6 cellular contexts compared by ENCODE assay signal in genomic region chr1:6198646-6199297, GRCh38. TPM values are rescaled to one million over a fixed set of nuclear protein-coding genes. Genes with fewer than 3 reads are reported as not detected.
DNase-seq lines count a peak whose midpoint lies in the region; ATAC-seq, FAIRE-seq and TF ChIP-seq lines count a peak whose summit lies in the region.

No MANE protein-coding gene starts in this region.

- peak overlapping the region; percentile 91 for H3K4me2 ChIP-seq in HepG2 (ENCODE audit: low read depth, low read length)

- H3K27me3 ChIP-seq in HAP-1 (ENCODE audit: low read depth): no peaks in the 10 kb centered on the region
- H3K27me3 ChIP-seq in HepG2 (ENCODE audit: control insufficient read depth in 1 of 2, insufficient read depth in 2 of 2, low read length in 2 of 2): no peaks in the 10 kb centered on the region

- peaks cover 31% of the 10 kb centered on the region for H3K36me3 Mint-ChIP-seq in activated CD4-positive, alpha-beta memory T cell treated with anti-CD3 and anti-CD28 coated beads, Interleukin-2, amount 10 ng/mL, durations not matched to agents 7 days and 5 days (ENCODE audit: low read depth)

- BruUV-seq in HepG2 (replicated peaks; lab: Mats Ljungman, UMichigan): TSS peak; percentile 68

- POLR2A ChIA-PET in activated CD4-positive, alpha-beta memory T cell treated with anti-CD3 and anti-CD28 coated beads, Interleukin-2, amount 10 ng/mL, durations not matched to agents 7 days and 5 days (lab: Charles Lee): interaction anchor here (0.6 to 2.4 kb wide), 12 partner anchors 8 to 206 kb away, joined by 3 to 7 read pairs (median 4); partner anchors contain the start of genes ACOT7, ICMT and NPHP4
- POLR2A ChIA-PET in HepG2 (lab: Yijun Ruan, JAX): interaction anchor here (0.6 to 2.6 kb wide), 4 partner anchors 8 to 184 kb away, joined by 3 to 6 read pairs (median 4); no protein-coding TSS in a partner anchor

- intact Hi-C loops in HepG2 (cut with micrococcal nuclease; ENCODE audit: unreplicated experiment): no loop called here

- H3K79me2 ChIP-seq in HepG2 (ENCODE audit: insufficient read depth, low read length): peaks cover 47% of the 10 kb centered on the region

- H3K9ac ChIP-seq in HepG2 (ENCODE audit: insufficient read depth, low read depth, low read length): peak overlapping the region; percentile 99

- no peaks in the 10 kb centered on the region for H3K9me3 Mint-ChIP-seq in activated CD4-positive, alpha-beta memory T cell treated with anti-CD3 and anti-CD28 coated beads, Interleukin-2, amount 10 ng/mL, durations not matched to agents 7 days and 5 days

- TF ChIP-seq CTCF in AG09309 (IDR thresholded peaks at IDR 0.05; ENCODE audit: control insufficient read depth, insufficient read depth, low read depth, low read length, missing control alignments) (no peak), HepG2 (CRISPR knock-in tag; IDR thresholded peaks at IDR 0.05) (no peak)

- TF ChIP-seq EP300 in HepG2 (IDR thresholded peaks at IDR 0.05; ENCODE audit: low read depth in 2 of 2, low read length in 2 of 2) (no peak), HepG2 (CRISPR knock-in tag; IDR thresholded peaks at IDR 0.05; ENCODE audit: borderline replicate concordance) (no peak)

- no peaks in the 10 kb centered on the region for H3K27me3 Mint-ChIP-seq in activated CD4-positive, alpha-beta memory T cell treated with anti-CD3 and anti-CD28 coated beads, Interleukin-2, amount 10 ng/mL, durations not matched to agents 7 days and 5 days

- H3K4me1 ChIP-seq in HAP-1 (peaks cover 6% of the 10 kb centered on the region; the same call in 1 of the 2 replicates), HepG2 (ENCODE audit: insufficient read depth, low read length) (peaks cover 48% of the 10 kb centered on the region)

- H3K4me3 ChIP-seq in AG09309 (ENCODE audit: control insufficient read depth, low read depth, low read length) (peak overlapping the region; percentile 91), HAP-1 (peak overlapping the region; percentile 94), HepG2 (replicated peaks in 1 of 3; ENCODE audit: insufficient read depth in 1 of 3, low read depth in 2 of 3, low read length in 3 of 3) (peak overlapping the region; percentile 93 to 97 (median 94))

- no peak for TF ChIP-seq RAD21 in HepG2 (CRISPR knock-in tag; IDR thresholded peaks at IDR 0.05)

- peaks cover 18% of the 10 kb centered on the region for H4K20me1 ChIP-seq in HepG2 (ENCODE audit: insufficient read depth, low read length)

- ATAC-seq in HepG2 (peak; percentile 47), HG03196 (IDR thresholded peaks at IDR 0.05; ENCODE audit: unreplicated experiment) (no peak)

- DNase-seq in AG09309 (ENCODE audit: low read depth): no peak
- DNase-seq in HAP-1 (ENCODE audit: low spot score in 2 of 2): peak in 1 of 2 experiments; percentile 36
- peak; percentile 44 for DNase-seq in activated CD4-positive, alpha-beta memory T cell treated with anti-CD3 and anti-CD28 coated beads, Interleukin-2, amount 10 ng/mL, durations not matched to agents 7 days and 5 days
- no peak for DNase-seq in HepG2 (ENCODE audit: low spot score)
- no peak for DNase-seq in NCI-H2081 treated with DMSO at 0.1 percent for 48 hours (lab: John Stamatoyannopoulos, UW)

- FAIRE-seq in HepG2 (lab: Jason Lieb, UNC): no peak

- H2AFZ ChIP-seq in HepG2 (ENCODE audit: low read length): no peak overlapping the region

- H3K4me3 Mint-ChIP-seq in activated CD4-positive, alpha-beta memory T cell treated with anti-CD3 and anti-CD28 coated beads, Interleukin-2, amount 10 ng/mL, durations not matched to agents 7 days and 5 days: peak overlapping the region; percentile 81

- H3K27ac Mint-ChIP-seq in activated CD4-positive, alpha-beta memory T cell treated with anti-CD3 and anti-CD28 coated beads, Interleukin-2, amount 10 ng/mL, durations not matched to agents 7 days and 5 days: peak overlapping the region; percentile 37

- CTCF ChIA-PET in activated CD4-positive, alpha-beta memory T cell treated with anti-CD3 and anti-CD28 coated beads, Interleukin-2, amount 10 ng/mL, durations not matched to agents 7 days and 5 days (lab: Charles Lee): interaction anchor here (1.1 to 1.8 kb wide), 7 partner anchors 9 to 46 kb away, joined by 3 to 9 read pairs (median 4); no protein-coding TSS in a partner anchor
- CTCF ChIA-PET in HepG2 (lab: Yijun Ruan, JAX; ENCODE audit: low intra/inter-chr PET ratio, low total read pairs): no interaction called here

- peak overlapping the region; percentile 82 for H3K27ac ChIP-seq in HepG2 (ENCODE audit: extremely low read length, insufficient read depth, low read length)

- H3K4me1 Mint-ChIP-seq in activated CD4-positive, alpha-beta memory T cell treated with anti-CD3 and anti-CD28 coated beads, Interleukin-2, amount 10 ng/mL, durations not matched to agents 7 days and 5 days: peaks cover 43% of the 10 kb centered on the region

- H3K36me3 ChIP-seq in HAP-1 (replicated peaks): peaks cover 46% of the 10 kb centered on the region
- H3K36me3 ChIP-seq in HepG2 (replicated peaks in 1 of 2; ENCODE audit: control insufficient read depth in 1 of 2, insufficient read depth in 2 of 2, low read length in 2 of 2): peaks cover 11 to 30% of the 10 kb centered on the region in 2 experiments

- WGBS in HepG2 (ENCODE audit: low lambda C conversion rate): 0% methylated on average over 23 of the region's 31 CpGs

- no peaks in the 10 kb centered on the region for H3K9me3 ChIP-seq in HAP-1
- H3K9me3 ChIP-seq in HepG2 (ENCODE audit: low read length): no peaks in the 10 kb centered on the region

- no peak; a peak in 1 of 4 replicates for TF ChIP-seq POLR2A in HepG2 (IDR thresholded peaks at IDR 0.05; ENCODE audit: insufficient read depth in 1 of 2, low read depth in 2 of 2, low read length in 2 of 2)

- in situ Hi-C loops in HAP-1 (cut with MboI; ENCODE audit: low sequenced_read_pairs): no loop called here
- in situ Hi-C loops in HepG2 (cut with HindIII; ENCODE audit: extremely low pct_ligation_motif_present, low pct_unique_long_range_greater_than_20kb): no loop called here

RNA-seq across cellular contexts. Expression of gene RPL22, which starts 0.6 kb away (rescaled TPM):
- total RNA-seq in activated CD4-positive, alpha-beta memory T cell treated with anti-CD3 and anti-CD28 coated beads, Interleukin-2, amount 10 ng/mL, durations not matched to agents 7 days and 5 days: 100 to 1,000 TPM; 258 to 298 TPM
- 545 and 787 TPM in 2 replicates for total RNA-seq in HepG2 (2016; rRNA removed; fragmentation: Illumina TruSeq; extraction: Trizol)
- 342 and 387 TPM in 2 replicates for total RNA-seq in HepG2 (2016; cell fraction: cytosol; rRNA removed; fragmentation: Illumina TruSeq; extraction: Trizol; ENCODE audit: low read depth)
- 525 and 788 TPM in 2 replicates for total RNA-seq in HepG2 (2016; cell fraction: insoluble cytoplasmic fraction; rRNA removed; fragmentation: Illumina TruSeq; extraction: Trizol)
- 707 and 829 TPM in 2 replicates for total RNA-seq in HepG2 (2016; cell fraction: membrane; rRNA removed; fragmentation: Illumina TruSeq; extraction: Trizol)
- total RNA-seq in HepG2 (2016; cell fraction: nucleus; rRNA removed; fragmentation: Illumina TruSeq; extraction: Trizol): 180 and 186 TPM in 2 replicates
- polyA plus RNA-seq in HepG2 (2011; rRNA removed): 146 and 214 TPM in 2 replicates
- polyA plus RNA-seq in HepG2 (2011; cell fraction: cytosol; rRNA removed): 92.5 and 127 TPM in 2 replicates
- 29.2 and 40.5 TPM in 2 replicates for polyA plus RNA-seq in HepG2 (2011; cell fraction: nucleus; rRNA removed)
- polyA plus RNA-seq in HepG2 (2012): 1,228 and 1,771 TPM in 2 replicates
- 1,048 and 1,064 TPM in 2 replicates for polyA plus RNA-seq in HepG2 (2016; cell fraction: cytosol; fragmentation: Illumina TruSeq; extraction: Trizol; ENCODE audit: low read depth)
- 1,078 and 1,177 TPM in 2 replicates for polyA plus RNA-seq in HepG2 (2016; cell fraction: insoluble cytoplasmic fraction; fragmentation: Illumina TruSeq; extraction: Trizol; ENCODE audit: low read depth)
- 1,296 and 1,373 TPM in 2 replicates for polyA plus RNA-seq in HepG2 (2016; cell fraction: membrane; fragmentation: Illumina TruSeq; extraction: Trizol; ENCODE audit: low read depth)
- polyA plus RNA-seq in HepG2 (2016; cell fraction: nucleus; fragmentation: Illumina TruSeq; extraction: Trizol; ENCODE audit: insufficient read depth, low read depth): 473 and 475 TPM in 2 replicates
- 12.9 and 31.5 TPM in 2 replicates for polyA minus RNA-seq in HepG2 (2011; rRNA and poly(A)+ RNA removed; ENCODE audit: low replicate concordance)
- 48.1 and 62.3 TPM in 2 replicates for polyA minus RNA-seq in HepG2 (2011; cell fraction: cytosol; rRNA and poly(A)+ RNA removed)
- polyA minus RNA-seq in HepG2 (2011; cell fraction: nucleus; rRNA and poly(A)+ RNA removed): 53.2 and 59.9 TPM in 2 replicates

RNA-seq across cellular contexts. Expression of gene RNF207, which starts 7.1 kb away (rescaled TPM):
- 10 to 100 TPM; 12.4 to 16.4 TPM for total RNA-seq in activated CD4-positive, alpha-beta memory T cell treated with anti-CD3 and anti-CD28 coated beads, Interleukin-2, amount 10 ng/mL, durations not matched to agents 7 days and 5 days
- total RNA-seq in HepG2 (2016; rRNA removed; fragmentation: Illumina TruSeq; extraction: Trizol): 1.7 and 9.8 TPM in 2 replicates
- 2.0 and 3.0 TPM in 2 replicates for total RNA-seq in HepG2 (2016; cell fraction: cytosol; rRNA removed; fragmentation: Illumina TruSeq; extraction: Trizol; ENCODE audit: low read depth)
- 2.1 and 8.9 TPM in 2 replicates for total RNA-seq in HepG2 (2016; cell fraction: insoluble cytoplasmic fraction; rRNA removed; fragmentation: Illumina TruSeq; extraction: Trizol)
- 2.4 and 2.5 TPM in 2 replicates for total RNA-seq in HepG2 (2016; cell fraction: membrane; rRNA removed; fragmentation: Illumina TruSeq; extraction: Trizol)
- total RNA-seq in HepG2 (2016; cell fraction: nucleus; rRNA removed; fragmentation: Illumina TruSeq; extraction: Trizol): 14.8 and 17.7 TPM in 2 replicates
- polyA plus RNA-seq in HepG2 (2011; rRNA removed): 15.9 and 17.9 TPM in 2 replicates
- polyA plus RNA-seq in HepG2 (2011; cell fraction: cytosol; rRNA removed): 3.1 and 5.5 TPM in 2 replicates
- polyA plus RNA-seq in HepG2 (2011; cell fraction: nucleus; rRNA removed): 282 and 411 TPM in 2 replicates
- polyA plus RNA-seq in HepG2 (2012): 3.9 and 4.0 TPM in 2 replicates
- polyA plus RNA-seq in HepG2 (2016; cell fraction: cytosol; fragmentation: Illumina TruSeq; extraction: Trizol; ENCODE audit: low read depth): 0.45 and 0.62 TPM in 2 replicates
- 1.8 and 3.9 TPM in 2 replicates for polyA plus RNA-seq in HepG2 (2016; cell fraction: insoluble cytoplasmic fraction; fragmentation: Illumina TruSeq; extraction: Trizol; ENCODE audit: low read depth)
- 0.85 and 1.2 TPM in 2 replicates for polyA plus RNA-seq in HepG2 (2016; cell fraction: membrane; fragmentation: Illumina TruSeq; extraction: Trizol; ENCODE audit: low read depth)
- 47.0 and 48.9 TPM in 2 replicates for polyA plus RNA-seq in HepG2 (2016; cell fraction: nucleus; fragmentation: Illumina TruSeq; extraction: Trizol; ENCODE audit: insufficient read depth, low read depth)
- polyA minus RNA-seq in HepG2 (2011; rRNA and poly(A)+ RNA removed; ENCODE audit: low replicate concordance): 16.5 and 27.5 TPM in 2 replicates
- 2.5 TPM in 2 replicates for polyA minus RNA-seq in HepG2 (2011; cell fraction: cytosol; rRNA and poly(A)+ RNA removed)
- 30.0 and 38.2 TPM in 2 replicates for polyA minus RNA-seq in HepG2 (2011; cell fraction: nucleus; rRNA and poly(A)+ RNA removed)

RNA-seq across cellular contexts. Expression of gene CHD5, which starts 18.7 kb away (rescaled TPM):
- under 1 TPM; 0.10 to 0.18 TPM for total RNA-seq in activated CD4-positive, alpha-beta memory T cell treated with anti-CD3 and anti-CD28 coated beads, Interleukin-2, amount 10 ng/mL, durations not matched to agents 7 days and 5 days
- 0.02 TPM in 1 of 2 replicates, not detected in the other for total RNA-seq in HepG2 (2016; rRNA removed; fragmentation: Illumina TruSeq; extraction: Trizol)
- total RNA-seq in HepG2 (2016; cell fraction: cytosol; rRNA removed; fragmentation: Illumina TruSeq; extraction: Trizol; ENCODE audit: low read depth): not detected in 2 replicates
- 0.11 TPM in 1 of 2 replicates, not detected in the other for total RNA-seq in HepG2 (2016; cell fraction: insoluble cytoplasmic fraction; rRNA removed; fragmentation: Illumina TruSeq; extraction: Trizol)
- total RNA-seq in HepG2 (2016; cell fraction: membrane; rRNA removed; fragmentation: Illumina TruSeq; extraction: Trizol): not detected in 2 replicates
- 0.09 TPM in 1 of 2 replicates, not detected in the other for total RNA-seq in HepG2 (2016; cell fraction: nucleus; rRNA removed; fragmentation: Illumina TruSeq; extraction: Trizol)
- polyA plus RNA-seq in HepG2 (2011; rRNA removed): 0.09 and 0.21 TPM in 2 replicates
- 0.03 TPM in 1 of 2 replicates, not detected in the other for polyA plus RNA-seq in HepG2 (2011; cell fraction: cytosol; rRNA removed)
- 0.42 and 0.51 TPM in 2 replicates for polyA plus RNA-seq in HepG2 (2011; cell fraction: nucleus; rRNA removed)
- 0.03 and 0.05 TPM in 2 replicates for polyA plus RNA-seq in HepG2 (2012)
- polyA plus RNA-seq in HepG2 (2016; cell fraction: cytosol; fragmentation: Illumina TruSeq; extraction: Trizol; ENCODE audit: low read depth): not detected in 2 replicates
- not detected in 2 replicates for polyA plus RNA-seq in HepG2 (2016; cell fraction: insoluble cytoplasmic fraction; fragmentation: Illumina TruSeq; extraction: Trizol; ENCODE audit: low read depth)
- polyA plus RNA-seq in HepG2 (2016; cell fraction: membrane; fragmentation: Illumina TruSeq; extraction: Trizol; ENCODE audit: low read depth): not detected in 2 replicates
- polyA plus RNA-seq in HepG2 (2016; cell fraction: nucleus; fragmentation: Illumina TruSeq; extraction: Trizol; ENCODE audit: insufficient read depth, low read depth): 0.10 and 0.29 TPM in 2 replicates
- 0.10 and 0.56 TPM in 2 replicates for polyA minus RNA-seq in HepG2 (2011; rRNA and poly(A)+ RNA removed; ENCODE audit: low replicate concordance)
- not detected in 2 replicates for polyA minus RNA-seq in HepG2 (2011; cell fraction: cytosol; rRNA and poly(A)+ RNA removed)
- 0.13 and 0.50 TPM in 2 replicates for polyA minus RNA-seq in HepG2 (2011; cell fraction: nucleus; rRNA and poly(A)+ RNA removed)

RNA-seq across cellular contexts. Expression of gene ICMT, which starts 37.0 kb away (rescaled TPM):
- total RNA-seq in activated CD4-positive, alpha-beta memory T cell treated with anti-CD3 and anti-CD28 coated beads, Interleukin-2, amount 10 ng/mL, durations not matched to agents 7 days and 5 days: 10 to 100 TPM; 49.8 to 49.9 TPM
- total RNA-seq in HepG2 (2016; rRNA removed; fragmentation: Illumina TruSeq; extraction: Trizol): 61.7 and 69.7 TPM in 2 replicates
- 23.7 and 29.8 TPM in 2 replicates for total RNA-seq in HepG2 (2016; cell fraction: cytosol; rRNA removed; fragmentation: Illumina TruSeq; extraction: Trizol; ENCODE audit: low read depth)
- 60.0 and 68.5 TPM in 2 replicates for total RNA-seq in HepG2 (2016; cell fraction: insoluble cytoplasmic fraction; rRNA removed; fragmentation: Illumina TruSeq; extraction: Trizol)
- 90.0 and 91.4 TPM in 2 replicates for total RNA-seq in HepG2 (2016; cell fraction: membrane; rRNA removed; fragmentation: Illumina TruSeq; extraction: Trizol)
- 45.6 and 50.8 TPM in 2 replicates for total RNA-seq in HepG2 (2016; cell fraction: nucleus; rRNA removed; fragmentation: Illumina TruSeq; extraction: Trizol)
- 23.1 and 24.6 TPM in 2 replicates for polyA plus RNA-seq in HepG2 (2011; rRNA removed)
- 23.8 and 31.3 TPM in 2 replicates for polyA plus RNA-seq in HepG2 (2011; cell fraction: cytosol; rRNA removed)
- polyA plus RNA-seq in HepG2 (2011; cell fraction: nucleus; rRNA removed): 8.9 and 10.8 TPM in 2 replicates
- 26.0 and 27.3 TPM in 2 replicates for polyA plus RNA-seq in HepG2 (2012)
- 38.8 and 46.6 TPM in 2 replicates for polyA plus RNA-seq in HepG2 (2016; cell fraction: cytosol; fragmentation: Illumina TruSeq; extraction: Trizol; ENCODE audit: low read depth)
- polyA plus RNA-seq in HepG2 (2016; cell fraction: insoluble cytoplasmic fraction; fragmentation: Illumina TruSeq; extraction: Trizol; ENCODE audit: low read depth): 66.5 and 67.0 TPM in 2 replicates
- 87.3 and 91.3 TPM in 2 replicates for polyA plus RNA-seq in HepG2 (2016; cell fraction: membrane; fragmentation: Illumina TruSeq; extraction: Trizol; ENCODE audit: low read depth)
- 77.9 and 79.1 TPM in 2 replicates for polyA plus RNA-seq in HepG2 (2016; cell fraction: nucleus; fragmentation: Illumina TruSeq; extraction: Trizol; ENCODE audit: insufficient read depth, low read depth)
- 42.4 and 109 TPM in 2 replicates for polyA minus RNA-seq in HepG2 (2011; rRNA and poly(A)+ RNA removed; ENCODE audit: low replicate concordance)
- polyA minus RNA-seq in HepG2 (2011; cell fraction: cytosol; rRNA and poly(A)+ RNA removed): 24.0 and 31.1 TPM in 2 replicates
- 12.5 and 14.2 TPM in 2 replicates for polyA minus RNA-seq in HepG2 (2011; cell fraction: nucleus; rRNA and poly(A)+ RNA removed)

RNA-seq across cellular contexts. Expression of gene HES3, which starts 45.2 kb away (rescaled TPM):
- total RNA-seq in activated CD4-positive, alpha-beta memory T cell treated with anti-CD3 and anti-CD28 coated beads, Interleukin-2, amount 10 ng/mL, durations not matched to agents 7 days and 5 days: not detected
- not detected in 2 replicates for total RNA-seq in HepG2 (2016; rRNA removed; fragmentation: Illumina TruSeq; extraction: Trizol)
- total RNA-seq in HepG2 (2016; cell fraction: cytosol; rRNA removed; fragmentation: Illumina TruSeq; extraction: Trizol; ENCODE audit: low read depth): not detected in 2 replicates
- total RNA-seq in HepG2 (2016; cell fraction: insoluble cytoplasmic fraction; rRNA removed; fragmentation: Illumina TruSeq; extraction: Trizol): not detected in 2 replicates
- total RNA-seq in HepG2 (2016; cell fraction: membrane; rRNA removed; fragmentation: Illumina TruSeq; extraction: Trizol): not detected in 2 replicates
- not detected in 2 replicates for total RNA-seq in HepG2 (2016; cell fraction: nucleus; rRNA removed; fragmentation: Illumina TruSeq; extraction: Trizol)
- polyA plus RNA-seq in HepG2 (2011; rRNA removed): not detected in 2 replicates
- not detected in 2 replicates for polyA plus RNA-seq in HepG2 (2011; cell fraction: cytosol; rRNA removed)
- polyA plus RNA-seq in HepG2 (2011; cell fraction: nucleus; rRNA removed): not detected in 2 replicates
- not detected in 2 replicates for polyA plus RNA-seq in HepG2 (2012)
- polyA plus RNA-seq in HepG2 (2016; cell fraction: cytosol; fragmentation: Illumina TruSeq; extraction: Trizol; ENCODE audit: low read depth): not detected in 2 replicates
- not detected in 2 replicates for polyA plus RNA-seq in HepG2 (2016; cell fraction: insoluble cytoplasmic fraction; fragmentation: Illumina TruSeq; extraction: Trizol; ENCODE audit: low read depth)
- polyA plus RNA-seq in HepG2 (2016; cell fraction: membrane; fragmentation: Illumina TruSeq; extraction: Trizol; ENCODE audit: low read depth): not detected in 2 replicates
- not detected in 2 replicates for polyA plus RNA-seq in HepG2 (2016; cell fraction: nucleus; fragmentation: Illumina TruSeq; extraction: Trizol; ENCODE audit: insufficient read depth, low read depth)
- not detected in 2 replicates for polyA minus RNA-seq in HepG2 (2011; rRNA and poly(A)+ RNA removed; ENCODE audit: low replicate concordance)
- polyA minus RNA-seq in HepG2 (2011; cell fraction: cytosol; rRNA and poly(A)+ RNA removed): not detected in 2 replicates
- polyA minus RNA-seq in HepG2 (2011; cell fraction: nucleus; rRNA and poly(A)+ RNA removed): not detected in 2 replicates
